8 cellular contexts compared by ENCODE assay signal in the genomic region with DNA sequence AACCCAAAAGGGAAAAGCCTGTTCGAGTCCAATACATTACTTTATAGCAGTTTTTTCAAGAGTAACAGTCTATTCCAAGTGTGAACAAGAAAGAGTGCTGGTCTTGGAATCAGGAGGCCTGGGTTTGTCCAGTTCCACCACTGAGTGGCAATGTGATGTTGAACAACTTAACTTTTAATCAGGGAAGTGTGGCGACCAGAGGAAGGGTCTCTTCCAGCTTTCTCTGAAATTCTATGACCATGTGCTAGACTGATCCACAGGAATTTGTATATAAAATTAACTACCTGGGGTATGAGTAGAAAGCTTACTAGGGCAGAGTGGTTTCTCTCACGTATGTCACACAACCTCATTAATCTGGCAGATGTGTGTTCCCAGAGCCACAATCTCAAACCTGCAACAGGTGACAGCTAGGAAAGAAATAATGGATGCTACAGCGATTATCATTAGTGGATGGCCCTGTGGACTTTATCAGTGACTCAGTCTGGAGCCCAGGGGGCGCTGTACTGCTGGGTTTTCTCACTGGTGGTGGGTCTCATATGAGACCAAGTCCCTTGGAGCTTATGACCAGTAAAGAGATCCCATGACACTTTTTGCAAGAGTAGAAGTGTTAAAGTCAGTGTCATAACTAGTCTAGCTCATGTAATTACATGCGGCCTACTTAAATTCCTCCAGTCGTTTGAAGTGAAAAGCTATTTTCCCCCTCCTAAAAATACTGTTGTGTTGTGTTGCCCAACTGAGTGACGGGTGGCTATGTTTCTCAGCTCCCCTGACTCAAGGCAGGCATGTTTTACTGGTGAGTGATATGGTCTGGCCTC.
DNase-seq lines count a peak whose midpoint lies in the region; ATAC-seq and TF ChIP-seq lines count a peak whose summit lies in the region.

No MANE protein-coding gene starts in this region.

- H3K4me3 ChIP-seq in HEK293 (ENCODE audit: low read depth, low read length) = no peak overlapping the region

- H3K27ac ChIP-seq in C4-2B (no peak overlapping the region), HEK293 (ENCODE audit: extremely low read depth, low read depth, low read length) (no peak overlapping the region)

- peak; percentile 10 to 35 for DNase-seq in activated CD4-positive, alpha-beta T cell treated with anti-CD3 and anti-CD28 coated beads, Interleukin-2, amount 50 U/mL, for 48 hours
- DNase-seq in left lobe of liver (ENCODE audit: low spot score) = no peak
- no peak for DNase-seq in left ventricle myocardium superior
- DNase-seq in NCI-H187 (lab: John Stamatoyannopoulos, UW) = no peak
- DNase-seq in HCEC 1CT = no peak

- CTCF ChIA-PET in HEK293 (lab: Yijun Ruan, JAX) = interaction anchor here (0.5 to 9.7 kb wide), 48 partner anchors 9 to 1400 kb away, joined by 3 to 117 read pairs (median 3); no protein-coding TSS in a partner anchor

- H3K4me1 ChIP-seq in HEK293 (ENCODE audit: control insufficient read depth, insufficient read depth, low read length) = peaks cover 15% of the 10 kb centered on the region

- POLR2A ChIA-PET in HEK293 (lab: Yijun Ruan, JAX) = interaction anchor here (0.6 to 2.7 kb wide), 3 partner anchors 13 to 692 kb away, joined by 3 to 14 read pairs (median 10); no protein-coding TSS in a partner anchor

- ATAC-seq in left lobe of liver (peak; percentile 62), left ventricle myocardium superior (no peak), GM18867 (IDR thresholded peaks at IDR 0.05; ENCODE audit: unreplicated experiment) (no peak)

- peaks cover 8 to 12% of the 10 kb centered on the region in 2 experiments for H3K36me3 ChIP-seq in HEK293 (ENCODE audit: control insufficient read depth in 2 of 2, insufficient read depth in 1 of 2, low read length in 2 of 2)

- H3K9me3 ChIP-seq in HEK293 (ENCODE audit: control insufficient read depth, insufficient read depth, low read depth, low read length) = no peaks in the 10 kb centered on the region

- intact Hi-C loops in left ventricle myocardium superior (cut with micrococcal nuclease) = no loop called here

- TF ChIP-seq CTCF in C4-2B (conservative IDR thresholded peaks at IDR 0.05) (peak; percentile 66), HEK293 (tag by site-specific recombination; IDR thresholded peaks at IDR 0.05) (no peak)

TF ChIP-seq in HEK293, 187 proteins besides CTCF, POLR2A, EP300 and RAD21:
- TF ChIP-seq ZNF600 (tag by site-specific recombination; IDR thresholded peaks at IDR 0.05) = 0 out of 2 replicates have a peak, but pooled peaks have one; percentile 1
- peak; percentile 35 for TF ChIP-seq ZNF654 (tag by site-specific recombination; IDR thresholded peaks at IDR 0.05; ENCODE audit: low read depth)
- peak; percentile 49; the same call in 1 of the 2 replicates for TF ChIP-seq SCRT1 (tag by site-specific recombination; IDR thresholded peaks at IDR 0.05; ENCODE audit: borderline replicate concordance)
- no peak for TF ChIP-seq ZNF670 (tag by site-specific recombination; IDR thresholded peaks at IDR 0.05; ENCODE audit: low read depth)
- TF ChIP-seq ZNF776 (tag by site-specific recombination; IDR thresholded peaks at IDR 0.05; ENCODE audit: borderline replicate concordance) = no peak
- no peak for TF ChIP-seq ZNF785 (tag by site-specific recombination; IDR thresholded peaks at IDR 0.05)
- TF ChIP-seq SCRT2 (tag by site-specific recombination; IDR thresholded peaks at IDR 0.05) = peak; percentile 90
- TF ChIP-seq ZBTB21 (tag by site-specific recombination; IDR thresholded peaks at IDR 0.05) = 0 out of 2 replicates have a peak, but pooled peaks have one; percentile 1
- TF ChIP-seq ZNF629 (tag by site-specific recombination; IDR thresholded peaks at IDR 0.05) = no peak
- TF ChIP-seq, protein P1, sequence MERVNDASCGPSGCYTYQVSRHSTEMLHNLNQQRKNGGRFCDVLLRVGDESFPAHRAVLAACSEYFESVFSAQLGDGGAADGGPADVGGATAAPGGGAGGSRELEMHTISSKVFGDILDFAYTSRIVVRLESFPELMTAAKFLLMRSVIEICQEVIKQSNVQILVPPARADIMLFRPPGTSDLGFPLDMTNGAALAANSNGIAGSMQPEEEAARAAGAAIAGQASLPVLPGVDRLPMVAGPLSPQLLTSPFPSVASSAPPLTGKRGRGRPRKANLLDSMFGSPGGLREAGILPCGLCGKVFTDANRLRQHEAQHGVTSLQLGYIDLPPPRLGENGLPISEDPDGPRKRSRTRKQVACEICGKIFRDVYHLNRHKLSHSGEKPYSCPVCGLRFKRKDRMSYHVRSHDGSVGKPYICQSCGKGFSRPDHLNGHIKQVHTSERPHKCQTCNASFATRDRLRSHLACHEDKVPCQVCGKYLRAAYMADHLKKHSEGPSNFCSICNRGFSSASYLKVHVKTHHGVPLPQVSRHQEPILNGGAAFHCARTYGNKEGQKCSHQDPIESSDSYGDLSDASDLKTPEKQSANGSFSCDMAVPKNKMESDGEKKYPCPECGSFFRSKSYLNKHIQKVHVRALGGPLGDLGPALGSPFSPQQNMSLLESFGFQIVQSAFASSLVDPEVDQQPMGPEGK (tag by site-specific recombination; IDR thresholded peaks at IDR 0.05) = 0 out of 2 replicates have a peak, but pooled peaks have one; percentile 1

Comparison
In these comparisons a context has a peak if more than half of its experiments do, and no peak if none do; other contexts are left out.
1. DNase-seq: peak in activated CD4-positive, alpha-beta T cell treated with anti-CD3 and anti-CD28 coated beads, Interleukin-2, amount 50 U/mL, for 48 hours (2 of 2); none in left lobe of liver (single experiment), left ventricle myocardium superior (single experiment), NCI-H187 (0 of 2) and HCEC 1CT (single experiment).